Comparison of ENCODE assay signal across 2 cellular contexts in the genomic region with DNA sequence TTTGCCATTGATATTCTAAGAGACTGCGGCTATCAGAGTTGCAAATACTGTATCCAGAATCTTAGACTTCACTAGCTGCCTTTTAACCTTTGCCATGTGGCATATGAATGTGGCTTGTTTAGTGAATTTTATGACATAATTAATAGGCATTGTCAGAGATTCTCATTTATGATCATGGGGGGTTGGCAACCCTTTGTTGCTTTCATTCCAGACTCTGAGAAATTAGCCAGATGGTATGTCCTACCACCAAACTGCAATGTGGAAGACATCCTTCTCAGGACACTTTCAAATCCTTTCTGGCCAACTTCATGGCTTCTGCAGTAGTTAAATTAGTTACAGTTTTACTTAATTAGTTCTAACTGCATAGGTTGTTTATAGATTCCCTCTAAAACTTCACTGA.
TF ChIP-seq lines count a peak whose summit lies in the region.

No MANE protein-coding gene starts in this region.

TF ChIP-seq in SK-N-SH treated with all-trans-retinoic acid at 6 μM for 48 hours, 23 proteins besides CTCF, POLR2A, EP300 and RAD21 (continued from another document):
- TF ChIP-seq, protein P1, sequence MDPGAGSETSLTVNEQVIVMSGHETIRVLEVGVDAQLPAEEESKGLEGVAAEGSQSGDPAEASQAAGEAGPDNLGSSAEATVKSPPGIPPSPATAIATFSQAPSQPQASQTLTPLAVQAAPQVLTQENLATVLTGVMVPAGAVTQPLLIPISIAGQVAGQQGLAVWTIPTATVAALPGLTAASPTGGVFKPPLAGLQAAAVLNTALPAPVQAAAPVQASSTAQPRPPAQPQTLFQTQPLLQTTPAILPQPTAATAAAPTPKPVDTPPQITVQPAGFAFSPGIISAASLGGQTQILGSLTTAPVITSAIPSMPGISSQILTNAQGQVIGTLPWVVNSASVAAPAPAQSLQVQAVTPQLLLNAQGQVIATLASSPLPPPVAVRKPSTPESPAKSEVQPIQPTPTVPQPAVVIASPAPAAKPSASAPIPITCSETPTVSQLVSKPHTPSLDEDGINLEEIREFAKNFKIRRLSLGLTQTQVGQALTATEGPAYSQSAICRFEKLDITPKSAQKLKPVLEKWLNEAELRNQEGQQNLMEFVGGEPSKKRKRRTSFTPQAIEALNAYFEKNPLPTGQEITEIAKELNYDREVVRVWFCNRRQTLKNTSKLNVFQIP (CRISPR knock-in tag; IDR thresholded peaks at IDR 0.05; ENCODE audit: borderline replicate concordance, low read depth): no peak
- no peak for TF ChIP-seq TCF4 (CRISPR knock-in tag; IDR thresholded peaks at IDR 0.05; ENCODE audit: borderline replicate concordance)
- TF ChIP-seq ZC3H10 (CRISPR knock-in tag; IDR thresholded peaks at IDR 0.05): no peak
- TF ChIP-seq ISL1 (CRISPR knock-in tag; IDR thresholded peaks at IDR 0.05): peak; percentile 63
- no peak for TF ChIP-seq GLIS3 (CRISPR knock-in tag; IDR thresholded peaks at IDR 0.05)
- TF ChIP-seq, protein P2, sequence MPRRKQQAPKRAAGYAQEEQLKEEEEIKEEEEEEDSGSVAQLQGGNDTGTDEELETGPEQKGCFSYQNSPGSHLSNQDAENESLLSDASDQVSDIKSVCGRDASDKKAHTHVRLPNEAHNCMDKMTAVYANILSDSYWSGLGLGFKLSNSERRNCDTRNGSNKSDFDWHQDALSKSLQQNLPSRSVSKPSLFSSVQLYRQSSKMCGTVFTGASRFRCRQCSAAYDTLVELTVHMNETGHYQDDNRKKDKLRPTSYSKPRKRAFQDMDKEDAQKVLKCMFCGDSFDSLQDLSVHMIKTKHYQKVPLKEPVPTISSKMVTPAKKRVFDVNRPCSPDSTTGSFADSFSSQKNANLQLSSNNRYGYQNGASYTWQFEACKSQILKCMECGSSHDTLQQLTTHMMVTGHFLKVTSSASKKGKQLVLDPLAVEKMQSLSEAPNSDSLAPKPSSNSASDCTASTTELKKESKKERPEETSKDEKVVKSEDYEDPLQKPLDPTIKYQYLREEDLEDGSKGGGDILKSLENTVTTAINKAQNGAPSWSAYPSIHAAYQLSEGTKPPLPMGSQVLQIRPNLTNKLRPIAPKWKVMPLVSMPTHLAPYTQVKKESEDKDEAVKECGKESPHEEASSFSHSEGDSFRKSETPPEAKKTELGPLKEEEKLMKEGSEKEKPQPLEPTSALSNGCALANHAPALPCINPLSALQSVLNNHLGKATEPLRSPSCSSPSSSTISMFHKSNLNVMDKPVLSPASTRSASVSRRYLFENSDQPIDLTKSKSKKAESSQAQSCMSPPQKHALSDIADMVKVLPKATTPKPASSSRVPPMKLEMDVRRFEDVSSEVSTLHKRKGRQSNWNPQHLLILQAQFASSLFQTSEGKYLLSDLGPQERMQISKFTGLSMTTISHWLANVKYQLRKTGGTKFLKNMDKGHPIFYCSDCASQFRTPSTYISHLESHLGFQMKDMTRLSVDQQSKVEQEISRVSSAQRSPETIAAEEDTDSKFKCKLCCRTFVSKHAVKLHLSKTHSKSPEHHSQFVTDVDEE (CRISPR knock-in tag; IDR thresholded peaks at IDR 0.05): no peak
- TF ChIP-seq, protein P3, sequence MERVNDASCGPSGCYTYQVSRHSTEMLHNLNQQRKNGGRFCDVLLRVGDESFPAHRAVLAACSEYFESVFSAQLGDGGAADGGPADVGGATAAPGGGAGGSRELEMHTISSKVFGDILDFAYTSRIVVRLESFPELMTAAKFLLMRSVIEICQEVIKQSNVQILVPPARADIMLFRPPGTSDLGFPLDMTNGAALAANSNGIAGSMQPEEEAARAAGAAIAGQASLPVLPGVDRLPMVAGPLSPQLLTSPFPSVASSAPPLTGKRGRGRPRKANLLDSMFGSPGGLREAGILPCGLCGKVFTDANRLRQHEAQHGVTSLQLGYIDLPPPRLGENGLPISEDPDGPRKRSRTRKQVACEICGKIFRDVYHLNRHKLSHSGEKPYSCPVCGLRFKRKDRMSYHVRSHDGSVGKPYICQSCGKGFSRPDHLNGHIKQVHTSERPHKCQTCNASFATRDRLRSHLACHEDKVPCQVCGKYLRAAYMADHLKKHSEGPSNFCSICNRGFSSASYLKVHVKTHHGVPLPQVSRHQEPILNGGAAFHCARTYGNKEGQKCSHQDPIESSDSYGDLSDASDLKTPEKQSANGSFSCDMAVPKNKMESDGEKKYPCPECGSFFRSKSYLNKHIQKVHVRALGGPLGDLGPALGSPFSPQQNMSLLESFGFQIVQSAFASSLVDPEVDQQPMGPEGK (CRISPR knock-in tag; IDR thresholded peaks at IDR 0.05; ENCODE audit: borderline replicate concordance): peak; percentile 52; the same call in 1 of the 2 replicates

TF ChIP-seq in SK-N-SH, 30 proteins besides CTCF, POLR2A, EP300 and RAD21 (continued from another document):
- TF ChIP-seq, protein P4, sequence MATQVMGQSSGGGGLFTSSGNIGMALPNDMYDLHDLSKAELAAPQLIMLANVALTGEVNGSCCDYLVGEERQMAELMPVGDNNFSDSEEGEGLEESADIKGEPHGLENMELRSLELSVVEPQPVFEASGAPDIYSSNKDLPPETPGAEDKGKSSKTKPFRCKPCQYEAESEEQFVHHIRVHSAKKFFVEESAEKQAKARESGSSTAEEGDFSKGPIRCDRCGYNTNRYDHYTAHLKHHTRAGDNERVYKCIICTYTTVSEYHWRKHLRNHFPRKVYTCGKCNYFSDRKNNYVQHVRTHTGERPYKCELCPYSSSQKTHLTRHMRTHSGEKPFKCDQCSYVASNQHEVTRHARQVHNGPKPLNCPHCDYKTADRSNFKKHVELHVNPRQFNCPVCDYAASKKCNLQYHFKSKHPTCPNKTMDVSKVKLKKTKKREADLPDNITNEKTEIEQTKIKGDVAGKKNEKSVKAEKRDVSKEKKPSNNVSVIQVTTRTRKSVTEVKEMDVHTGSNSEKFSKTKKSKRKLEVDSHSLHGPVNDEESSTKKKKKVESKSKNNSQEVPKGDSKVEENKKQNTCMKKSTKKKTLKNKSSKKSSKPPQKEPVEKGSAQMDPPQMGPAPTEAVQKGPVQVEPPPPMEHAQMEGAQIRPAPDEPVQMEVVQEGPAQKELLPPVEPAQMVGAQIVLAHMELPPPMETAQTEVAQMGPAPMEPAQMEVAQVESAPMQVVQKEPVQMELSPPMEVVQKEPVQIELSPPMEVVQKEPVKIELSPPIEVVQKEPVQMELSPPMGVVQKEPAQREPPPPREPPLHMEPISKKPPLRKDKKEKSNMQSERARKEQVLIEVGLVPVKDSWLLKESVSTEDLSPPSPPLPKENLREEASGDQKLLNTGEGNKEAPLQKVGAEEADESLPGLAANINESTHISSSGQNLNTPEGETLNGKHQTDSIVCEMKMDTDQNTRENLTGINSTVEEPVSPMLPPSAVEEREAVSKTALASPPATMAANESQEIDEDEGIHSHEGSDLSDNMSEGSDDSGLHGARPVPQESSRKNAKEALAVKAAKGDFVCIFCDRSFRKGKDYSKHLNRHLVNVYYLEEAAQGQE (IDR thresholded peaks at IDR 0.05; ENCODE audit: low read depth, low read length): no peak
- TF ChIP-seq JUND (IDR thresholded peaks at IDR 0.05) (no peak), MXI1 (IDR thresholded peaks at IDR 0.05; ENCODE audit: low read depth, low read length) (no peak), POLR2AphosphoS5 (IDR thresholded peaks at IDR 0.05; ENCODE audit: low read depth, low read length) (no peak)
